ENCODE assay signal across 1 cellular context in the genomic region with DNA sequence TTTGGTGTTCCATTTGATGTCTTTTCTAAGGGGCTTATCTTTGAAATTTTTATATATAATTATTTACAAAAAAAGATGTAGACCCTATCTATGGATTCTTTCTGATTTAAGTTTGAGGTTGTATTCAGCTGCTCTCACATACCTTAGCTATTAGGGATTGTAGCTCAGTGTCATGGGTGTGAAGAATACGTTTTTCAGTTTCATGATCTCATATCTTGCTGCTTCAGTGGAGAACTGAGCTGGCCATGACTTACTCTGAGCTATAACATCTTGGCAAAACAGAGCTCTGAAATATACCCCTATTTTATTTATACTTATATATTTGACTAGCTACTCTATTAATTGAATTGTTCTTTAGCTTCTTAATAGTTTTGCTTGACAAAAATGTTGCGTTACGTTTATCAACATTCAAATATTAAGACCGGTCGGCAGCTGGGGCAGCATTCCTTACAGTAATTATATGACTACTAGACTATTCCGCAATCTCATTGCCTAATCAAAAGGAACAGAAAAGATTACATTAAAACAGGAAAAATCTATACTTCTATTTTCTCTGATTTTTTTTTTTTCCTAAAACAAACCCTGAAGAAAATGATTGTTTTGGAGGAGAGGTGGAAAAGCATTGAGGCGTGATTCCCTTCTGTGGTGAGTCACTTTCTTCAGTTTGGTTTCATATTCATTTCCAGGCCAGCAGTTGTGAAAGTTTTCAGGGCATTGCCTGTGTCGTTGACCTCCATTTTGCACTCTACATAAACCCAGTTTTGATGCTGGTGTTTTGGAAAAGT.
TF ChIP-seq lines count a peak whose summit lies in the region.

No MANE protein-coding gene starts in this region.

TF ChIP-seq in IMR-90, 13 proteins besides CTCF, POLR2A, EP300 and RAD21:
- TF ChIP-seq MAZ (IDR thresholded peaks at IDR 0.05; ENCODE audit: borderline replicate concordance, low read depth, low read length), result no peak
- 0 out of 2 replicates have a peak, but pooled peaks have one; percentile 17 for TF ChIP-seq CEBPB (IDR thresholded peaks at IDR 0.05; ENCODE audit: low read depth, low read length)
- TF ChIP-seq, protein P1, sequence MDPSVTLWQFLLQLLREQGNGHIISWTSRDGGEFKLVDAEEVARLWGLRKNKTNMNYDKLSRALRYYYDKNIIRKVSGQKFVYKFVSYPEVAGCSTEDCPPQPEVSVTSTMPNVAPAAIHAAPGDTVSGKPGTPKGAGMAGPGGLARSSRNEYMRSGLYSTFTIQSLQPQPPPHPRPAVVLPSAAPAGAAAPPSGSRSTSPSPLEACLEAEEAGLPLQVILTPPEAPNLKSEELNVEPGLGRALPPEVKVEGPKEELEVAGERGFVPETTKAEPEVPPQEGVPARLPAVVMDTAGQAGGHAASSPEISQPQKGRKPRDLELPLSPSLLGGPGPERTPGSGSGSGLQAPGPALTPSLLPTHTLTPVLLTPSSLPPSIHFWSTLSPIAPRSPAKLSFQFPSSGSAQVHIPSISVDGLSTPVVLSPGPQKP (IDR thresholded peaks at IDR 0.05; ENCODE audit: borderline replicate concordance, low read depth, low read length), result no peak
- TF ChIP-seq RFX5 (IDR thresholded peaks at IDR 0.05; ENCODE audit: low read depth, low read length), result no peak
- TF ChIP-seq FOS (IDR thresholded peaks at IDR 0.05; ENCODE audit: low read depth, low read length), result no peak
